Comparison of ENCODE assay signal across 27 cellular contexts in genomic region chr1:108085628-108086027, GRCh38.
"Had no signal": no experiment of that assay in that cellular context is flagged by ENCODE, and none has a peak within 500 bp of the region (broad histone marks: within the 10 kb centered on the region; RNA-seq: fewer than 3 reads in every experiment).

No MANE protein-coding gene starts in this region.

- H3K9me3 ChIP-seq: colonic mucosa, esophagus muscularis mucosa, esophagus squamous epithelium, gastrocnemius medialis, gastroesophageal sphincter, heart left ventricle, heart right ventricle had no signal

- H3K4me1 ChIP-seq: colonic mucosa, esophagus muscularis mucosa, esophagus squamous epithelium, foreskin keratinocyte, gastroesophageal sphincter had no signal

- H3K36me3 ChIP-seq: colonic mucosa, esophagus muscularis mucosa, esophagus squamous epithelium, gastrocnemius medialis, gastroesophageal sphincter, heart left ventricle, heart right ventricle had no signal

- H3K27ac ChIP-seq: colonic mucosa, coronary artery, dorsolateral prefrontal cortex, epithelial cell of prostate, esophagus muscularis mucosa, esophagus squamous epithelium, foreskin keratinocyte, gastrocnemius medialis, gastroesophageal sphincter, heart left ventricle, heart right ventricle had no signal

- H3K27me3 ChIP-seq: colonic mucosa, esophagus muscularis mucosa, esophagus squamous epithelium, foreskin keratinocyte, gastrocnemius medialis, gastroesophageal sphincter, heart right ventricle had no signal

- FAIRE-seq: colon, endometrium, endothelial cell of umbilical vein, frontal cortex had no signal

- H3K4me3 ChIP-seq: colonic mucosa, coronary artery, dorsolateral prefrontal cortex, esophagus muscularis mucosa, esophagus squamous epithelium, gastrocnemius medialis, gastroesophageal sphincter, heart left ventricle, heart right ventricle had no signal

- DNase-seq: colonic mucosa; cortex of kidney; dermis blood vessel endothelial cell; dorsolateral prefrontal cortex; effector CD4-positive, alpha-beta T cell; effector CD8-positive, alpha-beta T cell; effector memory CD4-positive, alpha-beta T cell; effector memory CD8-positive, alpha-beta T cell; endodermal cell; erythroblast; esophagus squamous epithelium; foreskin fibroblast; foreskin keratinocyte; foreskin melanocyte; gastrocnemius medialis; glutamatergic neuron; heart right ventricle had no signal

- ATAC-seq: effector memory CD8-positive, alpha-beta T cell; esophagus mucosa; foreskin keratinocyte; gastrocnemius medialis; gastroesophageal sphincter; heart left ventricle; heart right ventricle had no signal
